1 cellular context compared by ENCODE assay signal in the genomic region with DNA sequence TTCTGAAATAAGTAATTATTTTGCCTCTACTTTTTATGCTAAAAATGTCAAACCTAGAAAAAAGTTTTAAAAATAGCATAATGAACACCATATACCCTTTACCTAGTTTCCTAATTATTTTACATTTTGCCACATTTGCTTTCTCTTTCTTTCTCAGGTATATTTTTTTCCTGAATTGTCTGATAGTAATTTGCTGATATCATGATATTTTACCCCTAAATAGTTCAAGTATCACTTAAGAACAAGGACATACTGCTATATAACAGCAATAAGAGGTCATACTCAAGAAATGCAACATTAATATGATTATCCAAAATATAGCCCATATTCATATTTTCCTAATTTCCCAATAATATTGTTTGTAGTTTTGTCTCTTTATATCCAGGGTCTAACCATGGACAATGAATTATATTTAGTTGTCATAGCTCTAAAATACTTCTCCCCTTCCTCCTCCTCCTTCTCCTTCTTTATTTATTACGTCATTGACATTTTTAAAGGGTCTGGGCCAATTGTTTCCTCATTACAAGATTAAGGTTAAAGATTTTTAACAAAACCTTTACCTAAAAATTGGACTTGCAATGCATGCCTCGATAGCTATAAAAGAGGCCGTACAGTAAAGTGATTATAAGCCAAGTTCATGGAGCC.
TF ChIP-seq lines count a peak whose summit lies in the region.

No MANE protein-coding gene starts in this region.

TF ChIP-seq in HCT116, 20 proteins besides CTCF, POLR2A, EP300 and RAD21 (continued from another document):
- TF ChIP-seq YY1 (IDR thresholded peaks at IDR 0.05; ENCODE audit: extremely low read depth, insufficient replicate concordance, low read depth, low read length) (no peak), FOSL1 (IDR thresholded peaks at IDR 0.05; ENCODE audit: low read depth) (no peak), POLR2AphosphoS5 (IDR thresholded peaks at IDR 0.05; ENCODE audit: low read depth, low read length) (no peak), EGR1 (IDR thresholded peaks at IDR 0.05; ENCODE audit: low read depth) (no peak), TCF7L2 (IDR thresholded peaks at IDR 0.05; ENCODE audit: borderline replicate concordance, extremely low read depth, insufficient read depth, insufficient read length) (no peak), CEBPB (IDR thresholded peaks at IDR 0.05; ENCODE audit: low read depth) (no peak), ZFX (IDR thresholded peaks at IDR 0.05) (no peak)
